7 cellular contexts compared by ENCODE assay signal in genomic region chr9:70411930-70412677, GRCh38. TPM values are rescaled to one million over a fixed set of nuclear protein-coding genes. Genes with fewer than 3 reads are reported as not detected.
DNase-seq lines count a peak whose midpoint lies in the region; ATAC-seq and TF ChIP-seq lines count a peak whose summit lies in the region.

No MANE protein-coding gene starts in this region.

- peaks cover 8% of the 10 kb centered on the region for H3K27me3 Mint-ChIP-seq in activated naive CD8-positive, alpha-beta T cell treated with anti-CD3 and anti-CD28 coated beads, Interleukin-2, amount 50 U/mL, for 24 hours

- no peaks in the 10 kb centered on the region for H3K27me3 ChIP-seq in SK-N-SH (ENCODE audit: insufficient read depth)
- H3K27me3 ChIP-seq in heart right ventricle = no peaks in the 10 kb centered on the region
- H3K27me3 ChIP-seq in prostate gland (replicated peaks; ENCODE audit: insufficient read depth) = no peaks in the 10 kb centered on the region

- H3K9me3 Mint-ChIP-seq in activated naive CD8-positive, alpha-beta T cell treated with anti-CD3 and anti-CD28 coated beads, Interleukin-2, amount 50 U/mL, for 24 hours = no peaks in the 10 kb centered on the region

- H3F3A ChIP-seq in SK-N-SH (replicated peaks; ENCODE audit: insufficient read depth) = peaks cover 22% of the 10 kb centered on the region

- peak overlapping the region; percentile 90 for H3K4me3 Mint-ChIP-seq in activated naive CD8-positive, alpha-beta T cell treated with anti-CD3 and anti-CD28 coated beads, Interleukin-2, amount 50 U/mL, for 24 hours

- peaks cover 52% of the 10 kb centered on the region for H3K79me2 ChIP-seq in SK-N-SH (ENCODE audit: insufficient read depth)

- H2AFZ ChIP-seq in SK-N-SH (ENCODE audit: low read depth) = peak overlapping the region; percentile 86; the same call in 1 of the 2 replicates

- H3K27ac ChIP-seq in SK-N-SH (ENCODE audit: low read depth in 2 of 2, low read length in 1 of 2) (peak overlapping the region; percentile 97 to 100), heart right ventricle (peak overlapping the region; percentile 99 to 100 (median 100)), prostate gland (peak overlapping the region; percentile 100)

- TF ChIP-seq POLR2A in prostate gland (IDR thresholded peaks at IDR 0.05) (peak; percentile 54), GM18505 (IDR thresholded peaks at IDR 0.05; ENCODE audit: borderline replicate concordance, extremely low read depth, insufficient read depth, insufficient read length) (no peak)

- no peaks in the 10 kb centered on the region for H3K9me2 ChIP-seq in SK-N-SH

- peaks cover 29% of the 10 kb centered on the region; the same call in 1 of the 2 replicates for H4K20me1 ChIP-seq in SK-N-SH (ENCODE audit: insufficient read depth)

- TF ChIP-seq RAD21 in SK-N-SH (IDR thresholded peaks at IDR 0.05; ENCODE audit: low read length) = no peak

- ATAC-seq in GM18511 (IDR thresholded peaks at IDR 0.05; ENCODE audit: unreplicated experiment) = peak; percentile 35
- peak; percentile 18 for ATAC-seq in HG03045 (IDR thresholded peaks at IDR 0.05; ENCODE audit: unreplicated experiment)
- ATAC-seq in activated naive CD8-positive, alpha-beta T cell treated with anti-CD3 and anti-CD28 coated beads, Interleukin-2, amount 50 U/mL, for 24 hours = peak; percentile 45
- ATAC-seq in heart right ventricle = peak; percentile 31 to 84 (median 64)
- no peak for ATAC-seq in GM18505 (IDR thresholded peaks at IDR 0.05; ENCODE audit: unreplicated experiment)

- H3K27ac Mint-ChIP-seq in activated naive CD8-positive, alpha-beta T cell treated with anti-CD3 and anti-CD28 coated beads, Interleukin-2, amount 50 U/mL, for 24 hours = peak overlapping the region; percentile 100

- H3K36me3 Mint-ChIP-seq in activated naive CD8-positive, alpha-beta T cell treated with anti-CD3 and anti-CD28 coated beads, Interleukin-2, amount 50 U/mL, for 24 hours (ENCODE audit: low read depth) = peaks cover 13% of the 10 kb centered on the region

- intact Hi-C loops in heart right ventricle (cut with DNase I) (loop anchor here in 8 of 10 donors (1.0 to 10.0 kb wide), 9 partner anchors 8 to 1953 kb away; partner anchors contain the start of gene ZFAND5 (in 1 of the 8)), prostate gland (cut with DNase I) (loop anchor here (10.0 kb wide), 2 partner anchors 157 to 367 kb away; partner anchors contain the start of genes MAMDC2 and SMC5)

- no peak for TF ChIP-seq EP300 in SK-N-SH (IDR thresholded peaks at IDR 0.05; ENCODE audit: borderline replicate concordance in 1 of 2, low read depth in 1 of 2, low read length in 1 of 2)

- peak overlapping the region; percentile 97 for H3K9ac ChIP-seq in SK-N-SH

- H3K4me1 ChIP-seq in SK-N-SH (ENCODE audit: control insufficient read depth in 1 of 2, insufficient read depth in 2 of 2, low read depth in 1 of 2, low read length in 1 of 2) = peaks cover 21% of the 10 kb centered on the region in 2 experiments; a peak in 3 of 4 replicates
- peaks cover 22 to 71% (median 61%) of the 10 kb centered on the region in 9 donors for H3K4me1 ChIP-seq in heart right ventricle
- H3K4me1 ChIP-seq in prostate gland (replicated peaks) = peaks cover 3% of the 10 kb centered on the region

- POLR2A ChIA-PET in SK-N-SH (lab: Yijun Ruan, JAX) = interaction anchor here (0.6 to 1.1 kb wide), 2 partner anchors 9 to 190 kb away, joined by 3 read pairs; no protein-coding TSS in a partner anchor

- peaks cover 65% of the 10 kb centered on the region for H3K4me1 Mint-ChIP-seq in activated naive CD8-positive, alpha-beta T cell treated with anti-CD3 and anti-CD28 coated beads, Interleukin-2, amount 50 U/mL, for 24 hours

- WGBS in SK-N-SH (ENCODE audit: low lambda C conversion rate) = 61% methylated on average over 14 of the region's 34 CpGs
- 0% methylated on average over 34 of the region's 34 CpGs for WGBS in heart right ventricle, 2 donors
- under 1% methylated on average over 30 of the region's 34 CpGs for WGBS in prostate gland

- peak overlapping the region; percentile 86 for H3K4me2 ChIP-seq in SK-N-SH

- H3K4me3 ChIP-seq in SK-N-SH (ENCODE audit: low read depth in 2 of 2, low read length in 1 of 2) = peak overlapping the region; percentile 82 to 92
- peak overlapping the region; percentile 69 to 99 (median 78) for H3K4me3 ChIP-seq in heart right ventricle
- peak overlapping the region; percentile 89 to 97 for H3K4me3 ChIP-seq in prostate gland

- H3K9me3 ChIP-seq in SK-N-SH (no peaks in the 10 kb centered on the region), heart right ventricle (no peaks in the 10 kb centered on the region), prostate gland (no peaks in the 10 kb centered on the region)

- DNase-seq in SK-N-SH = peak; percentile 57
- DNase-seq in activated naive CD8-positive, alpha-beta T cell treated with anti-CD3 and anti-CD28 coated beads, Interleukin-2, amount 50 U/mL, for 24 hours = peak; percentile 72
- peak; percentile 72 to 85 for DNase-seq in heart right ventricle
- DNase-seq in prostate gland (ENCODE audit: low spot score) = peak; percentile 69

- CTCF ChIA-PET in SK-N-SH (lab: Yijun Ruan, JAX) = interaction anchor here (0.7 to 2.9 kb wide), 3 partner anchors 8 to 190 kb away, joined by 3 to 9 read pairs (median 3); no protein-coding TSS in a partner anchor

- TF ChIP-seq CTCF in SK-N-SH (IDR thresholded peaks at IDR 0.05) = no peak
- TF ChIP-seq CTCF in heart right ventricle (IDR thresholded peaks at IDR 0.05) = no peak
- TF ChIP-seq CTCF in prostate gland (IDR thresholded peaks at IDR 0.05) = no peak

- H3K36me3 ChIP-seq in SK-N-SH (replicated peaks in 1 of 2; ENCODE audit: control insufficient read depth in 1 of 2, insufficient read depth in 2 of 2, low read length in 1 of 2) (peaks cover 0 to 3% of the 10 kb centered on the region in 2 experiments), heart right ventricle (no peaks in the 10 kb centered on the region), prostate gland (no peaks in the 10 kb centered on the region)

TF ChIP-seq in SK-N-SH, 30 proteins besides CTCF, POLR2A, EP300 and RAD21:
- TF ChIP-seq USF2 (IDR thresholded peaks at IDR 0.05; ENCODE audit: borderline replicate concordance, low read depth, low read length) (no peak), TAF1 (IDR thresholded peaks at IDR 0.05; ENCODE audit: borderline replicate concordance, low read depth, low read length) (no peak), NRF1 (IDR thresholded peaks at IDR 0.05; ENCODE audit: low read depth, low read length) (no peak), USF1 (IDR thresholded peaks at IDR 0.05; ENCODE audit: borderline replicate concordance, low read depth) (peak; percentile 33; the same call in 1 of the 2 replicates)

RNA-seq across cellular contexts. Expression of gene KLF9, which starts 2.4 kb away (rescaled TPM):
- polyA plus RNA-seq in SK-N-SH (2012; rRNA removed) (5.8 and 6.9 TPM in 2 replicates), heart right ventricle (10 to 100 TPM; 27.7 to 31.9 TPM)
- polyA plus RNA-seq in SK-N-SH (2012; cell fraction: cytosol; rRNA removed) = 5.9 and 7.6 TPM in 2 replicates
- polyA plus RNA-seq in SK-N-SH (2012; cell fraction: nucleus; rRNA removed) = 5.0 and 8.3 TPM in 2 replicates
- total RNA-seq in heart right ventricle (10 to 100 TPM; 27.3 to 67.4 (median 41.1) TPM), prostate gland (100 to 1,000 TPM in 1 of 2 donors, 10 to 100 TPM in 1; 82.9 to 129 TPM)
